Comparison of ENCODE assay signal across 12 cellular contexts in genomic region chr18:3323900-3324299, GRCh38.
A peak's percentile ranks its signal among the peaks of the same experiment; 100 is the strongest.
DNase-seq lines count a peak whose midpoint lies in the region; ATAC-seq, FAIRE-seq and TF ChIP-seq lines count a peak whose summit lies in the region.
"Had no signal": no experiment of that assay in that cellular context is flagged by ENCODE, and none has a peak within 500 bp of the region (broad histone marks: within the 10 kb centered on the region; RNA-seq: fewer than 3 reads in every experiment).

No MANE protein-coding gene starts in this region.

- no peak for FAIRE-seq in endothelial cell of umbilical vein (lab: Jason Lieb, UNC)

- dilution Hi-C loops in endothelial cell of umbilical vein (cut with MboI; ENCODE audit: extremely low pct_ligation_motif_present, low sequenced_read_pairs), result no loop called here

- peaks cover 2% of the 10 kb centered on the region for H3K27me3 Mint-ChIP-seq in activated CD8-positive, alpha-beta T cell treated with anti-CD3 and anti-CD28 coated beads, Interleukin-2, amount 10 ng/mL, durations not matched to agents 7 days and 5 days (ENCODE audit: low read depth)
- H3K27me3 Mint-ChIP-seq: progenitor cell of endocrine pancreas had no signal

- peak overlapping the region; percentile 61 for H3K4me2 ChIP-seq in PC-3 (ENCODE audit: low read length)
- peak overlapping the region; percentile 84 for H3K4me2 ChIP-seq in endothelial cell of umbilical vein (ENCODE audit: insufficient read depth, low read length)

- H3K4me1 ChIP-seq in PC-3 (ENCODE audit: insufficient read depth, low read length) (peaks cover 36% of the 10 kb centered on the region), endothelial cell of umbilical vein (ENCODE audit: control insufficient read depth, extremely low read depth, insufficient read depth, low read length) (peaks cover 31% of the 10 kb centered on the region)

- H3K4me3 ChIP-seq in PC-3 (ENCODE audit: low read length) (peak overlapping the region; percentile 16; the same call in 1 of the 2 replicates), endothelial cell of umbilical vein (replicated peaks in 1 of 3; ENCODE audit: insufficient read depth in 1 of 3, low read depth in 1 of 3, low read length in 3 of 3) (peak overlapping the region in 1 of 3 experiments; percentile 16)

- TF ChIP-seq POLR2A in endothelial cell of umbilical vein (IDR thresholded peaks at IDR 0.05; ENCODE audit: low read depth, low read length), result no peak

- no peaks in the 10 kb centered on the region for H3K27me3 ChIP-seq in PC-3 (ENCODE audit: low read length)
- H3K27me3 ChIP-seq in endothelial cell of umbilical vein (ENCODE audit: control insufficient read depth in 2 of 2, insufficient read depth in 2 of 2, low read length in 2 of 2), result no peaks in the 10 kb centered on the region

- H3K9me3 ChIP-seq in PC-3 (ENCODE audit: low read length) (no peaks in the 10 kb centered on the region), endothelial cell of umbilical vein (replicated peaks; ENCODE audit: control insufficient read depth, insufficient read depth, low read length) (no peaks in the 10 kb centered on the region)

- peak; percentile 53 for DNase-seq in ELR (ENCODE audit: low read depth)
- DNase-seq in PC-3, result peak; percentile 41
- peak; percentile 36 for DNase-seq in endothelial cell of umbilical vein (ENCODE audit: low read depth, low spot score)
- no peak for DNase-seq in UCSD-AML1 (lab: John Stamatoyannopoulos, UW; ENCODE audit: unreplicated experiment)
- no peak for DNase-seq in activated CD8-positive, alpha-beta T cell treated with anti-CD3 and anti-CD28 coated beads, Interleukin-2, amount 10 ng/mL, durations not matched to agents 7 days and 5 days
- DNase-seq: activated gamma-delta T cell treated with Interleukin-2 at 50 U/mL for 16 hours, NCI-H82 had no signal

- ATAC-seq in HG02642 (IDR thresholded peaks at IDR 0.05; ENCODE audit: poor library complexity, unreplicated experiment) (peak; percentile 60), PC-3 (peak; percentile 23; the same call in 1 of the 2 replicates), HG02571 (IDR thresholded peaks at IDR 0.05; ENCODE audit: unreplicated experiment) (no peak), GM19467 (IDR thresholded peaks at IDR 0.05; ENCODE audit: unreplicated experiment) (no peak)
- ATAC-seq in activated CD8-positive, alpha-beta T cell treated with anti-CD3 and anti-CD28 coated beads, Interleukin-2, amount 10 ng/mL, durations not matched to agents 7 days and 5 days, result no peak

- H3K36me3 Mint-ChIP-seq in activated CD8-positive, alpha-beta T cell treated with anti-CD3 and anti-CD28 coated beads, Interleukin-2, amount 10 ng/mL, durations not matched to agents 7 days and 5 days (ENCODE audit: low read depth), result no peaks in the 10 kb centered on the region

- CTCF ChIA-PET in PC-3 (lab: Charles Lee) (interaction anchor here (0.5 kb wide), 1 partner anchor 221 kb away, joined by 5 read pairs; no protein-coding TSS in a partner anchor), endothelial cell of umbilical vein (lab: Charles Lee) (interaction anchor here (1.1 to 1.4 kb wide), 2 partner anchors 130 to 343 kb away, joined by 4 read pairs; no protein-coding TSS in a partner anchor)
- CTCF ChIA-PET in activated CD8-positive, alpha-beta T cell treated with anti-CD3 and anti-CD28 coated beads, Interleukin-2, amount 10 ng/mL, durations not matched to agents 7 days and 5 days (lab: Charles Lee), result interaction anchor here (0.7 to 1.7 kb wide), 6 partner anchors 27 to 342 kb away, joined by 3 to 16 read pairs (median 6); no protein-coding TSS in a partner anchor

- H3K4me1 Mint-ChIP-seq in activated CD8-positive, alpha-beta T cell treated with anti-CD3 and anti-CD28 coated beads, Interleukin-2, amount 10 ng/mL, durations not matched to agents 7 days and 5 days (ENCODE audit: low read depth), result peaks cover 3% of the 10 kb centered on the region

- H3K27ac ChIP-seq in PC-3 (ENCODE audit: low read length), result no peak overlapping the region
- H3K27ac ChIP-seq in endothelial cell of umbilical vein (ENCODE audit: insufficient read depth, low read depth, low read length), result no peak overlapping the region

- no peak for TF ChIP-seq CTCF in PC-3 (conservative IDR thresholded peaks at IDR 0.05; ENCODE audit: low read depth, low read length)
- no peak for TF ChIP-seq CTCF in endothelial cell of umbilical vein (IDR thresholded peaks at IDR 0.05; ENCODE audit: extremely low read depth in 1 of 2, insufficient read depth in 1 of 2, low read depth in 1 of 2, low read length in 2 of 2)

- H3K9ac ChIP-seq in PC-3 (ENCODE audit: low read length) (no peak overlapping the region), endothelial cell of umbilical vein (replicated peaks; ENCODE audit: extremely low read depth, insufficient read depth, low read length) (no peak overlapping the region)

- no peak overlapping the region for H3K4me3 Mint-ChIP-seq in activated CD8-positive, alpha-beta T cell treated with anti-CD3 and anti-CD28 coated beads, Interleukin-2, amount 10 ng/mL, durations not matched to agents 7 days and 5 days
- H3K4me3 Mint-ChIP-seq: B cell had no signal

- peak overlapping the region; percentile 27 for H2AFZ ChIP-seq in PC-3 (ENCODE audit: low read length)
- H2AFZ ChIP-seq in endothelial cell of umbilical vein (ENCODE audit: low read depth, low read length), result no peak overlapping the region

- intact Hi-C loops in PC-3 (cut with micrococcal nuclease), result loop anchor here (1.0 to 2.0 kb wide), 2 partner anchors 41 to 123 kb away; no protein-coding TSS in a partner anchor
- intact Hi-C loops in endothelial cell of umbilical vein (cut with micrococcal nuclease), result loop anchor here (1.0 to 5.0 kb wide), 3 partner anchors 273 to 1968 kb away; no protein-coding TSS in a partner anchor

- BruUV-seq in PC-3 (replicated peaks; lab: Mats Ljungman, UMichigan) (no TSS peak), endothelial cell of umbilical vein (replicated peaks; lab: Mats Ljungman, UMichigan) (no TSS peak)

- H3K36me3 ChIP-seq in PC-3 (ENCODE audit: low read depth, low read length) (no peaks in the 10 kb centered on the region), endothelial cell of umbilical vein (ENCODE audit: control insufficient read depth in 2 of 2, extremely low read depth in 1 of 2, insufficient read depth in 2 of 2, low read length in 2 of 2) (no peaks in the 10 kb centered on the region)

- no peaks in the 10 kb centered on the region for H3K9me3 Mint-ChIP-seq in activated CD8-positive, alpha-beta T cell treated with anti-CD3 and anti-CD28 coated beads, Interleukin-2, amount 10 ng/mL, durations not matched to agents 7 days and 5 days (ENCODE audit: insufficient read depth)

- no peak overlapping the region for H3K27ac Mint-ChIP-seq in activated CD8-positive, alpha-beta T cell treated with anti-CD3 and anti-CD28 coated beads, Interleukin-2, amount 10 ng/mL, durations not matched to agents 7 days and 5 days
- H3K27ac Mint-ChIP-seq: B cell, progenitor cell of endocrine pancreas had no signal

- peaks cover 2% of the 10 kb centered on the region for H3K9me1 ChIP-seq in endothelial cell of umbilical vein (replicated peaks; ENCODE audit: control insufficient read depth, extremely low read depth, insufficient read depth, low read length)

- no peaks in the 10 kb centered on the region for H3K9me2 ChIP-seq in PC-3 (replicated peaks; ENCODE audit: low read length)

- no peaks in the 10 kb centered on the region for H3K79me2 ChIP-seq in PC-3 (ENCODE audit: low read length)
- H3K79me2 ChIP-seq in endothelial cell of umbilical vein (ENCODE audit: control insufficient read depth, insufficient read depth, low read length), result no peaks in the 10 kb centered on the region

- no peaks in the 10 kb centered on the region for H3F3A ChIP-seq in PC-3 (ENCODE audit: low read length, unreplicated experiment)

- H4K20me1 ChIP-seq in PC-3 (ENCODE audit: low read length), result no peaks in the 10 kb centered on the region
- no peaks in the 10 kb centered on the region for H4K20me1 ChIP-seq in endothelial cell of umbilical vein (replicated peaks; ENCODE audit: control insufficient read depth, extremely low read depth, insufficient read depth, low read length)

- POLR2A ChIA-PET in PC-3 (lab: Charles Lee; ENCODE audit: unreplicated experiment) (no interaction called here), endothelial cell of umbilical vein (lab: Charles Lee) (no interaction called here)
- POLR2A ChIA-PET in activated CD8-positive, alpha-beta T cell treated with anti-CD3 and anti-CD28 coated beads, Interleukin-2, amount 10 ng/mL, durations not matched to agents 7 days and 5 days (lab: Charles Lee), result no interaction called here

TF ChIP-seq in endothelial cell of umbilical vein, 7 proteins besides CTCF, POLR2A, EP300 and RAD21:
- TF ChIP-seq GATA2 (IDR thresholded peaks at IDR 0.05; ENCODE audit: insufficient read depth, insufficient read length, low read depth, low read length) (no peak), EZH2 (IDR thresholded peaks at IDR 0.05; ENCODE audit: borderline replicate concordance, low read depth, low read length, severe bottlenecking) (no peak), MYC (IDR thresholded peaks at IDR 0.05; ENCODE audit: low read depth, low read length) (no peak), MAX (IDR thresholded peaks at IDR 0.05; ENCODE audit: insufficient read depth, insufficient read length) (no peak), FOS (IDR thresholded peaks at IDR 0.05; ENCODE audit: borderline replicate concordance, insufficient read depth, low read length) (peak; percentile 59)

Comparison
In these comparisons a context has a peak if more than half of its experiments do, and no peak if none do; other contexts are left out.
1. DNase-seq: peak in ELR (single experiment), PC-3 (single experiment) and endothelial cell of umbilical vein (single experiment); none in UCSD-AML1 (single experiment) and activated CD8-positive, alpha-beta T cell treated with anti-CD3 and anti-CD28 coated beads, Interleukin-2, amount 10 ng/mL, durations not matched to agents 7 days and 5 days (single experiment).
2. ATAC-seq: peak in HG02642 (single experiment) and PC-3 (single experiment); none in activated CD8-positive, alpha-beta T cell treated with anti-CD3 and anti-CD28 coated beads, Interleukin-2, amount 10 ng/mL, durations not matched to agents 7 days and 5 days (single experiment), HG02571 (single experiment) and GM19467 (single experiment).